In genomic region chr12:32896438-32897275, GRCh38 we compare ENCODE assay signal across 8 cellular contexts. TPM values are rescaled to one million over a fixed set of nuclear protein-coding genes. Genes with fewer than 3 reads are reported as not detected.
DNase-seq lines count a peak whose midpoint lies in the region; ATAC-seq and TF ChIP-seq lines count a peak whose summit lies in the region.

TSS of gene PKP2 (minus strand) at chr12:32896777. CDS start at chr12:32896731, 46 bp downstream.

- H3K9me3 ChIP-seq in SJSA1 (replicated peaks) = no peaks in the 10 kb centered on the region

- 0 out of 2 replicates have a peak within 1 kb of the TSS, but pooled peaks have one; percentile 43 for H3K27ac ChIP-seq in SJSA1

- peaks cover 0 to 2% (median 0%) of the 10 kb centered on the region in 7 donors for H3K9me3 Mint-ChIP-seq in CD14-positive monocyte
- no peaks in the 10 kb centered on the region for H3K9me3 Mint-ChIP-seq in stimulated activated effector memory CD8-positive, alpha-beta T cell treated with anti-CD3 and anti-CD28 coated beads, Interleukin-12 subunit alpha, Interleukin-12 subunit beta, amount 100 ng/mL, for 72 hours

- no peak for TF ChIP-seq CTCF in CD14-positive monocyte (IDR thresholded peaks at IDR 0.05)
- no peak for TF ChIP-seq CTCF in choroid plexus epithelial cell (conservative IDR thresholded peaks at IDR 0.05; ENCODE audit: low read depth, low read length)

- peak; percentile 58 for ATAC-seq in GM19452 (IDR thresholded peaks at IDR 0.05; ENCODE audit: unreplicated experiment)
- peak; percentile 90 for ATAC-seq in left lobe of liver
- peak; percentile 59 for ATAC-seq in stimulated activated effector memory CD8-positive, alpha-beta T cell treated with anti-CD3 and anti-CD28 coated beads, Interleukin-12 subunit alpha, Interleukin-12 subunit beta, amount 100 ng/mL, for 72 hours
- no peak for ATAC-seq in HG03457 (IDR thresholded peaks at IDR 0.05; ENCODE audit: unreplicated experiment)

- intact Hi-C loops in CD14-positive monocyte (cut with micrococcal nuclease) = no loop called here

- H3K4me1 Mint-ChIP-seq in CD14-positive monocyte = peaks cover 59% of the 10 kb centered on the region
- peaks cover 10% of the 10 kb centered on the region for H3K4me1 Mint-ChIP-seq in stimulated activated effector memory CD8-positive, alpha-beta T cell treated with anti-CD3 and anti-CD28 coated beads, Interleukin-12 subunit alpha, Interleukin-12 subunit beta, amount 100 ng/mL, for 72 hours

- no peaks in the 10 kb centered on the region for H3K36me3 Mint-ChIP-seq in CD14-positive monocyte
- no peaks in the 10 kb centered on the region for H3K36me3 Mint-ChIP-seq in stimulated activated effector memory CD8-positive, alpha-beta T cell treated with anti-CD3 and anti-CD28 coated beads, Interleukin-12 subunit alpha, Interleukin-12 subunit beta, amount 100 ng/mL, for 72 hours

- H3K27ac Mint-ChIP-seq in CD14-positive monocyte = peak within 1 kb of the TSS in 2 of 7 donors; percentile 32 to 73
- H3K27ac Mint-ChIP-seq in stimulated activated effector memory CD8-positive, alpha-beta T cell treated with anti-CD3 and anti-CD28 coated beads, Interleukin-12 subunit alpha, Interleukin-12 subunit beta, amount 100 ng/mL, for 72 hours = no peak within 1 kb of the TSS

- no peaks in the 10 kb centered on the region for H3K27me3 ChIP-seq in SJSA1 (replicated peaks)

- H3K4me1 ChIP-seq in SJSA1 (replicated peaks) = peaks cover 61% of the 10 kb centered on the region

- DNase-seq in CD14-positive monocyte (ENCODE audit: low spot score) = no peak
- DNase-seq in HPDE6-E6E7 (ENCODE audit: extremely low spot score) = peak; percentile 86
- DNase-seq in SJSA1 (ENCODE audit: low read depth in 1 of 2, low spot score in 2 of 2) = peak; percentile 42 to 59
- peak; percentile 59 for DNase-seq in choroid plexus epithelial cell (ENCODE audit: low read depth)
- DNase-seq in left lobe of liver (ENCODE audit: low spot score) = peak; percentile 88
- DNase-seq in stimulated activated effector memory CD8-positive, alpha-beta T cell treated with anti-CD3 and anti-CD28 coated beads, Interleukin-12 subunit alpha, Interleukin-12 subunit beta, amount 100 ng/mL, for 72 hours (ENCODE audit: low spot score in 2 of 2) = no peak

- peak within 1 kb of the TSS; percentile 88 to 95 for H3K4me3 Mint-ChIP-seq in CD14-positive monocyte
- H3K4me3 Mint-ChIP-seq in stimulated activated effector memory CD8-positive, alpha-beta T cell treated with anti-CD3 and anti-CD28 coated beads, Interleukin-12 subunit alpha, Interleukin-12 subunit beta, amount 100 ng/mL, for 72 hours = peak within 1 kb of the TSS; percentile 61

- H3K4me3 ChIP-seq in SJSA1 (peak within 1 kb of the TSS; percentile 57), choroid plexus epithelial cell (ENCODE audit: low read depth, low read length) (peak within 1 kb of the TSS; percentile 76)

- peaks cover 5 to 12% (median 7%) of the 10 kb centered on the region in 3 donors for H3K27me3 Mint-ChIP-seq in CD14-positive monocyte (ENCODE audit: low read depth in 3 of 3)

- 0 out of 2 replicates have a peak, but pooled peaks cover under 1% of the 10 kb centered on the region for H3K36me3 ChIP-seq in SJSA1

RNA-seq across cellular contexts. Expression of gene PKP2, which starts in this region (rescaled TPM):
- polyA plus RNA-seq in CD14-positive monocyte = 1 to 10 TPM; 2.9 to 3.1 TPM
- 28.6 and 29.9 TPM in 2 replicates for total RNA-seq in SJSA1 (2014; rRNA removed; shearing (Covaris generic))
- total RNA-seq in left lobe of liver = 21.4 TPM

Comparison
In these comparisons a context has a peak if more than half of its experiments do, and no peak if none do; other contexts are left out.
1. DNase-seq: peak in HPDE6-E6E7 (single experiment), SJSA1 (2 of 2), choroid plexus epithelial cell (single experiment) and left lobe of liver (single experiment); none in CD14-positive monocyte (single experiment) and stimulated activated effector memory CD8-positive, alpha-beta T cell treated with anti-CD3 and anti-CD28 coated beads, Interleukin-12 subunit alpha, Interleukin-12 subunit beta, amount 100 ng/mL, for 72 hours (0 of 2).